9 cellular contexts compared by ENCODE assay signal in the genomic region with DNA sequence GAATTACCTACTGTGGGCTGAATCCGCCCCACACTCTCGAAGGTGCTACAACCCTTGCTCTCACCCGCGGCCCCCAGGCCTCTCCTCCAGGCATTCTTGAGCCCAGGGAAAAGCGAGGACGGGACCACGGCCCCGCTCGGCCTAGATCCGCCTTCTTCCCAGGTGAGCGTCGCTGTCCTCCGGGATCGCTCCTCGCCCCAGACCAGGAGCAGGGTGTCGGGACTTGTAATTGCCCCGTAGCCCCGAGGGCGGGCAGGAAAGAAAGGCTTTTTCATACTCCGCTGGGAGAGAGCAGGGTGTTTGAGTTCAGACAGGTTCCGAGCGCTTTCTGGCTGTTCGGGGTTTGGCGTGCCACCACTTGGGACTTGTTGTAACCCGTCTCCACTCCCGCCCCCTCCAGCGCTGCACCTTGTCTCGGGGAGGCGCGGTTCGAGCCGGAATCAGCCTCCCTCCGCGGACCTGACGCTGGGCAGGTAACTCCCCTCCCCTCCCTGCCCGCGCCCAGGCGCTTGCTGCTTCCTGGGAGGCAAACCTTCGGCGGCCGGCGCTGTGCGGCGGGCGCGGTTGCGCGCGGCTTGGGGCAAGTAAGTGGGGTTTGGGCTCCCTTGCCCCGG. TPM values are rescaled to one million over a fixed set of nuclear protein-coding genes. Genes with fewer than 3 reads are reported as not detected.
DNase-seq lines count a peak whose midpoint lies in the region; ATAC-seq and TF ChIP-seq lines count a peak whose summit lies in the region.
"Had no signal": no experiment of that assay in that cellular context is flagged by ENCODE, and none has a peak within 500 bp of the region (broad histone marks: within the 10 kb centered on the region; RNA-seq: fewer than 3 reads in every experiment).

A gene with protein sequence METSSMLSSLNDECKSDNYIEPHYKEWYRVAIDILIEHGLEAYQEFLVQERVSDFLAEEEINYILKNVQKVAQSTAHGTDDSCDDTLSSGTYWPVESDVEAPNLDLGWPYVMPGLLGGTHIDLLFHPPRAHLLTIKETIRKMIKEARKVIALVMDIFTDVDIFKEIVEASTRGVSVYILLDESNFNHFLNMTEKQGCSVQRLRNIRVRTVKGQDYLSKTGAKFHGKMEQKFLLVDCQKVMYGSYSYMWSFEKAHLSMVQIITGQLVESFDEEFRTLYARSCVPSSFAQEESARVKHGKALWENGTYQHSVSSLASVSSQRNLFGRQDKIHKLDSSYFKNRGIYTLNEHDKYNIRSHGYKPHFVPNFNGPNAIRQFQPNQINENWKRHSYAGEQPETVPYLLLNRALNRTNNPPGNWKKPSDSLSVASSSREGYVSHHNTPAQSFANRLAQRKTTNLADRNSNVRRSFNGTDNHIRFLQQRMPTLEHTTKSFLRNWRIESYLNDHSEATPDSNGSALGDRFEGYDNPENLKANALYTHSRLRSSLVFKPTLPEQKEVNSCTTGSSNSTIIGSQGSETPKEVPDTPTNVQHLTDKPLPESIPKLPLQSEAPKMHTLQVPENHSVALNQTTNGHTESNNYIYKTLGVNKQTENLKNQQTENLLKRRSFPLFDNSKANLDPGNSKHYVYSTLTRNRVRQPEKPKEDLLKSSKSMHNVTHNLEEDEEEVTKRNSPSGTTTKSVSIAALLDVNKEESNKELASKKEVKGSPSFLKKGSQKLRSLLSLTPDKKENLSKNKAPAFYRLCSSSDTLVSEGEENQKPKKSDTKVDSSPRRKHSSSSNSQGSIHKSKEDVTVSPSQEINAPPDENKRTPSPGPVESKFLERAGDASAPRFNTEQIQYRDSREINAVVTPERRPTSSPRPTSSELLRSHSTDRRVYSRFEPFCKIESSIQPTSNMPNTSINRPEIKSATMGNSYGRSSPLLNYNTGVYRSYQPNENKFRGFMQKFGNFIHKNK (plus strand): TSS at position 529 of the 614 bp plus-strand sequence. CDS start 23,476 bp downstream, outside the sequence.

- H3K4me3 ChIP-seq in iPS-20b (ENCODE audit: low read length) (peak within 1 kb of the TSS; percentile 80), skeletal muscle cell (ENCODE audit: low read depth, low read length) (peak within 1 kb of the TSS; percentile 53)

- peak within 1 kb of the TSS; percentile 66 for H3K9ac ChIP-seq in iPS-20b (ENCODE audit: low read depth, low read length)

- peaks cover 29% of the 10 kb centered on the region for H3K27me3 ChIP-seq in iPS-20b (ENCODE audit: insufficient read depth, low read length)

- no peaks in the 10 kb centered on the region for H3K36me3 Mint-ChIP-seq in activated T-helper 2 cell treated with anti-CD3 and anti-CD28 coated beads, Interferon-gamma antibody, Interleukin-2, Interleukin-4, amounts not matched to agents 10 μg/mL and 5 μg/mL and 100 μg/mL, durations not matched to agents 14 hours and 24 hours and 36 hours (ENCODE audit: low read depth)

- CTCF ChIA-PET in HEK293T (lab: Yijun Ruan, JAX), result no interaction called here

- H3K4me1 Mint-ChIP-seq in activated T-helper 2 cell treated with anti-CD3 and anti-CD28 coated beads, Interferon-gamma antibody, Interleukin-2, Interleukin-4, amounts not matched to agents 10 μg/mL and 5 μg/mL and 100 μg/mL, durations not matched to agents 14 hours and 24 hours and 36 hours (ENCODE audit: low read depth), result no peaks in the 10 kb centered on the region

- H3K9me3 ChIP-seq in iPS-20b (ENCODE audit: insufficient read depth, low read depth, low read length), result no peaks in the 10 kb centered on the region

- no peaks in the 10 kb centered on the region for H3K36me3 ChIP-seq in iPS-20b (ENCODE audit: insufficient read depth, low read depth, low read length)

- DNase-seq in HEK293T (ENCODE audit: extremely low spot score) (peak; percentile 49), astrocyte of the hippocampus (ENCODE audit: low read depth, low spot score) (peak; percentile 42), skeletal muscle cell (ENCODE audit: low read depth) (no peak), NCI-H146 (lab: John Stamatoyannopoulos, UW) (no peak)
- DNase-seq in activated T-helper 2 cell treated with anti-CD3 and anti-CD28 coated beads, Interferon-gamma antibody, Interleukin-2, Interleukin-4, amounts not matched to agents 10 μg/mL and 5 μg/mL and 100 μg/mL, durations not matched to agents 14 hours and 24 hours and 36 hours (ENCODE audit: low spot score), result no peak
- DNase-seq: stimulated activated CD4-positive, alpha-beta T cell treated with anti-CD3 and anti-CD28 coated beads, Interleukin-2, amount 100 ng/mL, for 24 hours had no signal

- ATAC-seq in GM18873 (IDR thresholded peaks at IDR 0.05; ENCODE audit: low FRiP score, unreplicated experiment), result no peak
- ATAC-seq in HG03520 (IDR thresholded peaks at IDR 0.05; ENCODE audit: unreplicated experiment), result no peak

- H3K4me3 Mint-ChIP-seq in activated T-helper 2 cell treated with anti-CD3 and anti-CD28 coated beads, Interferon-gamma antibody, Interleukin-2, Interleukin-4, amounts not matched to agents 10 μg/mL and 5 μg/mL and 100 μg/mL, durations not matched to agents 14 hours and 24 hours and 36 hours (ENCODE audit: low read depth), result no peak within 1 kb of the TSS

- H3K9me3 Mint-ChIP-seq in activated T-helper 2 cell treated with anti-CD3 and anti-CD28 coated beads, Interferon-gamma antibody, Interleukin-2, Interleukin-4, amounts not matched to agents 10 μg/mL and 5 μg/mL and 100 μg/mL, durations not matched to agents 14 hours and 24 hours and 36 hours, result peaks cover 5% of the 10 kb centered on the region

- H3K27ac ChIP-seq in iPS-20b (ENCODE audit: low read length), result no peak within 1 kb of the TSS

- intact Hi-C loops in activated T-helper 2 cell treated with anti-CD3 and anti-CD28 coated beads, Interferon-gamma antibody, Interleukin-2, Interleukin-4, amounts not matched to agents 10 μg/mL and 5 μg/mL and 100 μg/mL, durations not matched to agents 14 hours and 24 hours and 36 hours (cut with micrococcal nuclease), result no loop called here

- peaks cover 19% of the 10 kb centered on the region for H3K27me3 Mint-ChIP-seq in activated T-helper 2 cell treated with anti-CD3 and anti-CD28 coated beads, Interferon-gamma antibody, Interleukin-2, Interleukin-4, amounts not matched to agents 10 μg/mL and 5 μg/mL and 100 μg/mL, durations not matched to agents 14 hours and 24 hours and 36 hours (ENCODE audit: low read depth)

- POLR2A ChIA-PET in HEK293T (lab: Yijun Ruan, JAX), result interaction anchor here (1.0 to 1.5 kb wide), 2 partner anchors 13 to 14 kb away, joined by 3 to 6 read pairs; no protein-coding TSS in a partner anchor

- H3K27ac Mint-ChIP-seq in activated T-helper 2 cell treated with anti-CD3 and anti-CD28 coated beads, Interferon-gamma antibody, Interleukin-2, Interleukin-4, amounts not matched to agents 10 μg/mL and 5 μg/mL and 100 μg/mL, durations not matched to agents 14 hours and 24 hours and 36 hours, result no peak within 1 kb of the TSS

- H3K4me1 ChIP-seq in iPS-20b (ENCODE audit: insufficient read depth, low read length), result 0 out of 2 replicates have a peak, but pooled peaks cover 7% of the 10 kb centered on the region

TF ChIP-seq in HEK293T, 16 proteins besides CTCF, POLR2A, EP300 and RAD21:
- peak; percentile 31; the same call in 1 of the 2 replicates for TF ChIP-seq L3MBTL2 (conservative IDR thresholded peaks at IDR 0.05)
- TF ChIP-seq LEF1 (IDR thresholded peaks at IDR 0.05; ENCODE audit: borderline replicate concordance), result no peak
TF ChIP-seq in HEK293T: peak in this region for 1.

RNA-seq across cellular contexts. Expression of the gene that starts here (rescaled TPM):
- not detected in 2 replicates for total RNA-seq in activated T-helper 2 cell treated with anti-CD3 and anti-CD28 coated beads, Interferon-gamma antibody, Interleukin-2, Interleukin-4, amounts not matched to agents 10 μg/mL and 5 μg/mL and 100 μg/mL, durations not matched to agents 14 hours and 24 hours and 36 hours

Comparison
In these comparisons a context has a peak if more than half of its experiments do, and no peak if none do; other contexts are left out.
1. DNase-seq: peak in HEK293T (single experiment) and astrocyte of the hippocampus (single experiment); none in skeletal muscle cell (single experiment), activated T-helper 2 cell treated with anti-CD3 and anti-CD28 coated beads, Interferon-gamma antibody, Interleukin-2, Interleukin-4, amounts not matched to agents 10 μg/mL and 5 μg/mL and 100 μg/mL, durations not matched to agents 14 hours and 24 hours and 36 hours (single experiment) and NCI-H146 (single experiment).